Comparison of ENCODE assay signal across 10 cellular contexts in the genomic region with DNA sequence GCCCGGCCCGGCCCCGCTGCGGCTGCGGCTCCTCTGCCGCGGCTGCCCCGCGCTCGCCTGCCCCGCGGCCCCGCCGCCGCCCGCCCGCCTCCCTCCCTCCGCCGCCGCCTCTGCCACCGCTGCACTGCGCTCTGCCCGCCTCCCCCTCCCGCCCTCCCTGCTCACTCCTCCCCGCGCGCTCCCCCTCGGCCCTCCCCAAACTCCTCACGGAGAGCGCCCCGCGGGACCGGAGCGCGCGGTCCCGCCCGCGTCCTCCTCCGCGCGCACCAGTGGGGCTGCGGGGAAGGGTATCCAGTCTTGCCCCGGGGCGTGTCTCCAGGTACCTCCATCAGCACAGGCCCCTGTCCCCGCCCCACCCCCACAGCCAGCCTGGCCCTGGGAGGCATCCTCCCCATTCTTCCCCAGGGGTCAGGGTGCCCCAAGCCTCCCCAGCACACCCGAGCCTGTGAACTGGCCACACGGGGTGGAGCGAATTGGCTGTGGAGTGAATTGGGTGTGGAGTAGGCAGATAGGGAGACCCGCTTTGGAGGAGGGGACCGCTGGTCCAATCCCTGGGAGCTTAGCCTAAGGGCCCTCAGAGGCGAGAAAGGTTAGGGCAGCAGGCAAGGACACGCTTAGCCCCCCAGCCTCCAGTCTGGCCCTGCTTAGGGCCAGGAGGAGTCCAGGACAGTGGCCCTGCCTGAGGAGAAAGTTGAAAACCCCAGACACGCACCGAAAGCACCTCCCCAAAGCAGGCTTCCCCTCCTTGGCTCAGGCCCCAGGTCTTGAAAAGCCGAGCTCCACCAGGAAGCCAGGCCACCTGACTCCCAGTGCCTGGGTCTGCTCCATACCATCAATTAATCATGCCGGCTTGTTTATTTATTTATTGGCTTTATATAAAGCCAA.
DNase-seq lines count a peak whose midpoint lies in the region; ATAC-seq and TF ChIP-seq lines count a peak whose summit lies in the region.
"Had no signal": no experiment of that assay in that cellular context is flagged by ENCODE, and none has a peak within 500 bp of the region (broad histone marks: within the 10 kb centered on the region; RNA-seq: fewer than 3 reads in every experiment).

No MANE protein-coding gene starts in this region.

- H3K27me3 ChIP-seq in left ventricle myocardium inferior (ENCODE audit: low read depth): peaks cover 97% of the 10 kb centered on the region
- peaks cover 0 to 19% of the 10 kb centered on the region in 2 donors for H3K27me3 ChIP-seq in body of pancreas

- no peaks in the 10 kb centered on the region for H3K9me3 ChIP-seq in left ventricle myocardium inferior (replicated peaks)
- H3K9me3 ChIP-seq in body of pancreas: no peaks in the 10 kb centered on the region
- H3K9me3 ChIP-seq: thoracic aorta had no signal

- H3K36me3 ChIP-seq in left ventricle myocardium inferior (no peaks in the 10 kb centered on the region), body of pancreas (replicated peaks in 1 of 2; ENCODE audit: insufficient read depth in 1 of 2, low read depth in 2 of 2) (no peaks in the 10 kb centered on the region), urinary bladder (ENCODE audit: insufficient read depth) (no peaks in the 10 kb centered on the region)
- H3K36me3 ChIP-seq: thoracic aorta, WERI-Rb-1 had no signal

- no peak for TF ChIP-seq POLR2A in body of pancreas (IDR thresholded peaks at IDR 0.05)

- H3K4me1 ChIP-seq in left ventricle myocardium inferior (peaks cover 4% of the 10 kb centered on the region), body of pancreas (peaks cover 6% of the 10 kb centered on the region), urinary bladder (ENCODE audit: insufficient read depth) (no peaks in the 10 kb centered on the region)

- no peak overlapping the region for H3K27ac ChIP-seq in left ventricle myocardium inferior (replicated peaks)
- H3K27ac ChIP-seq in body of pancreas: no peak overlapping the region
- H3K27ac ChIP-seq in urinary bladder (ENCODE audit: low read depth): no peak overlapping the region
- H3K27ac ChIP-seq: thoracic aorta, WERI-Rb-1 had no signal

- 19 to 24% methylated on average over 6 to 19 of the region's 57 CpGs for WGBS in body of pancreas, 2 donors
- WGBS in urinary bladder: 6% methylated on average over 56 of the region's 57 CpGs

- intact Hi-C loops in left ventricle myocardium inferior (cut with micrococcal nuclease) (no loop called here), left cardiac atrium (cut with DNase I) (no loop called here), body of pancreas (cut with DNase I) (no loop called here)

- H3K4me3 ChIP-seq in left ventricle myocardium inferior: peak overlapping the region; percentile 50
- no peak overlapping the region for H3K4me3 ChIP-seq in body of pancreas
- peak overlapping the region; percentile 23 for H3K4me3 ChIP-seq in urinary bladder (ENCODE audit: low read depth, low read length)

- DNase-seq in left ventricle myocardium inferior (no peak), left cardiac atrium (no peak), body of pancreas (peak in 1 of 4 donors; percentile 10), medulla oblongata (ENCODE audit: extremely low spot score) (peak; percentile 26), hippocampal formation (lab: John Stamatoyannopoulos, UW) (no peak), RKO (ENCODE audit: low spot score) (no peak)

- TF ChIP-seq CTCF in left ventricle myocardium inferior (IDR thresholded peaks at IDR 0.05; ENCODE audit: borderline replicate concordance) (no peak), body of pancreas (IDR thresholded peaks at IDR 0.05) (no peak)

- ATAC-seq in left cardiac atrium: no peak
- ATAC-seq in body of pancreas: peak; percentile 33
- no peak for ATAC-seq in HG02759 (IDR thresholded peaks at IDR 0.05; ENCODE audit: unreplicated experiment)

Comparison
In these comparisons a context has a peak if more than half of its experiments do, and no peak if none do; other contexts are left out.
1. H3K4me3 ChIP-seq: peak in left ventricle myocardium inferior (single experiment) and urinary bladder (single experiment); none in body of pancreas (0 of 2).